In genomic region chr10:45672201-45673073, GRCh38 we compare ENCODE assay signal across 8 cellular contexts. TPM values are rescaled to one million over a fixed set of nuclear protein-coding genes. Genes with fewer than 3 reads are reported as not detected.
DNase-seq lines count a peak whose midpoint lies in the region; ATAC-seq, FAIRE-seq and TF ChIP-seq lines count a peak whose summit lies in the region.

Gene ZFAND4, minus strand, starts transcription at chr10:45672772. Its CDS starts 9,047 bp downstream, at chr10:45663725.

- no peak for FAIRE-seq in kidney (lab: Jason Lieb, UNC)

- intact Hi-C loops in kidney (cut with DNase I), result no loop called here

- peak; percentile 97 for ATAC-seq in GM18870 (IDR thresholded peaks at IDR 0.05; ENCODE audit: unreplicated experiment)
- peak; percentile 99 for ATAC-seq in HG03135 (IDR thresholded peaks at IDR 0.05; ENCODE audit: unreplicated experiment)

- TF ChIP-seq CTCF in kidney (IDR thresholded peaks at IDR 0.05; ENCODE audit: borderline replicate concordance, extremely low read depth, insufficient read depth), result peak; percentile 53

- H3K27ac ChIP-seq in kidney (ENCODE audit: low read depth in 2 of 2, low read length in 2 of 2), result peak within 1 kb of the TSS; percentile 89 to 92

- H3K9ac ChIP-seq in kidney (ENCODE audit: low read length in 2 of 2), result peak within 1 kb of the TSS; percentile 61 to 87

- no peaks in the 10 kb centered on the region for H3K36me3 ChIP-seq in kidney (ENCODE audit: control insufficient read depth in 1 of 2, insufficient read depth in 2 of 2, low read length in 2 of 2)

- peak; percentile 98 for DNase-seq in AG08395 (ENCODE audit: low spot score)
- DNase-seq in NCI-H2196 treated with DMSO at 0.1 percent for 48 hours (lab: John Stamatoyannopoulos, UW; ENCODE audit: unreplicated experiment), result peak; percentile 82
- peak; percentile 81 for DNase-seq in activated CD4-positive, CD25-positive, alpha-beta regulatory T cell treated with anti-CD3 and anti-CD28 coated beads, Interleukin-2, amount 50 U/mL, for 16 hours (ENCODE audit: low read depth, low spot score)
- peak; percentile 95 for DNase-seq in cerebellar cortex (ENCODE audit: low spot score)
- peak; percentile 100 for DNase-seq in kidney
- peak; percentile 97 for DNase-seq in stimulated activated CD4-positive, alpha-beta T cell treated with anti-CD3 and anti-CD28 coated beads, Interleukin-15, amount 100 ng/mL, for 24 hours

- peak within 1 kb of the TSS; percentile 90 to 93 for H3K4me3 ChIP-seq in kidney (ENCODE audit: low read length in 2 of 2)

- peaks cover 4 to 7% of the 10 kb centered on the region in 2 donors for H3K4me1 ChIP-seq in kidney (ENCODE audit: control insufficient read depth in 1 of 2, insufficient read depth in 1 of 2, low read depth in 1 of 2, low read length in 2 of 2)

- no peaks in the 10 kb centered on the region for H3K9me3 ChIP-seq in kidney (ENCODE audit: control insufficient read depth in 1 of 2, low read length in 2 of 2)

RNA-seq across cellular contexts. Expression of gene ZFAND4, which starts in this region (rescaled TPM):
- total RNA-seq in kidney, result 17.4 TPM
- 6.6 TPM for polyA plus RNA-seq in kidney (ENCODE audit: insufficient read depth, low read depth, low replicate concordance)

Comparison
In these comparisons a context has a peak if more than half of its experiments do, and no peak if none do; other contexts are left out.
1. Peak in every context shown above with its lines: DNase-seq, ATAC-seq, H3K4me3 ChIP-seq and H3K27ac ChIP-seq.